Comparison of ENCODE assay signal across 1 cellular context in the genomic region with DNA sequence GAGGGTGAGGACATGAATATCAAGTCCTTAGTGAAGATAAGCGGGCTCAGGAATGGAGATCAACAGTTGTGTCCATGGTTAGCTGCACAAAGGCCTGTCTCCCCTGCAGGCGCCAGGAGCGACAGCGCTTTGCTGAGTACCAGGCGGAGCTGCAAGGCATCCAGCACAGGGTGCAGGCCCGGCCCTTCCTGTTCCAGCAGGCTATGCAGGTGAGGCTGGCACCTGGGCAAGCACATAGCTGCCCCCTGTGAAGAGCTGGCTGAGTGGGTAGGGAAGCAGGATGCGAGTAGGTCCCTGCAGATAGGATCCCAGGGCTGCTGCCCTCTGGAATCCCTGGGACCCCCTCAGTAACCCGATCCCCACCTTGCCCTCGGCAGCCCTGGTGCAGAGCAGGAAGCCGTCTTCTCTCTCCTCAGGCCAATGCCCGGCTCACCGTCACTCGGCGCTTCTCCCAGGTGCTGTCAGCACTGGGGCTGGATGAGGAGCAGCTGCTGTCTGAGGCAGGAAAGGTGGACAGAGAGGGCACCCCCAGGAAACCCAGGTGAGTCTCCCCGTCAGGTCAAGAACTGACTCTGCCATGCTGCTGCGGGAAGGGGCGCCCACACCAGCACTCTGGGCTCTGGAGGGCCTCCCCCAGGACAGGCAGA.
TF ChIP-seq lines count a peak whose summit lies in the region.

No MANE protein-coding gene starts in this region.

TF ChIP-seq in HEK293T, 16 proteins besides CTCF, POLR2A, EP300 and RAD21:
- TF ChIP-seq CTBP1 (IDR thresholded peaks at IDR 0.05; ENCODE audit: borderline replicate concordance) (no peak), SP1 (IDR thresholded peaks at IDR 0.05) (no peak), ELF4 (IDR thresholded peaks at IDR 0.05) (no peak), FOXM1 (IDR thresholded peaks at IDR 0.05; ENCODE audit: borderline replicate concordance) (no peak), HDGF (IDR thresholded peaks at IDR 0.05; ENCODE audit: borderline replicate concordance) (no peak), LEF1 (IDR thresholded peaks at IDR 0.05; ENCODE audit: borderline replicate concordance) (no peak), FOXK2 (IDR thresholded peaks at IDR 0.05) (no peak), SUZ12 (IDR thresholded peaks at IDR 0.05) (no peak), BHLHE40 (IDR thresholded peaks at IDR 0.05; ENCODE audit: borderline replicate concordance) (no peak), NFRKB (IDR thresholded peaks at IDR 0.05) (no peak), FOXA1 (IDR thresholded peaks at IDR 0.05) (no peak), L3MBTL2 (conservative IDR thresholded peaks at IDR 0.05) (no peak), TARDBP (IDR thresholded peaks at IDR 0.05) (no peak), ARNT (IDR thresholded peaks at IDR 0.05) (no peak), ZNF384 (IDR thresholded peaks at IDR 0.05) (no peak)
- TF ChIP-seq, protein P1, sequence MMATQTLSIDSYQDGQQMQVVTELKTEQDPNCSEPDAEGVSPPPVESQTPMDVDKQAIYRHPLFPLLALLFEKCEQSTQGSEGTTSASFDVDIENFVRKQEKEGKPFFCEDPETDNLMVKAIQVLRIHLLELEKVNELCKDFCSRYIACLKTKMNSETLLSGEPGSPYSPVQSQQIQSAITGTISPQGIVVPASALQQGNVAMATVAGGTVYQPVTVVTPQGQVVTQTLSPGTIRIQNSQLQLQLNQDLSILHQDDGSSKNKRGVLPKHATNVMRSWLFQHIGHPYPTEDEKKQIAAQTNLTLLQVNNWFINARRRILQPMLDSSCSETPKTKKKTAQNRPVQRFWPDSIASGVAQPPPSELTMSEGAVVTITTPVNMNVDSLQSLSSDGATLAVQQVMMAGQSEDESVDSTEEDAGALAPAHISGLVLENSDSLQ (IDR thresholded peaks at IDR 0.05): no peak
